23 cellular contexts compared by ENCODE assay signal in genomic region chr5:35324679-35325078, GRCh38.
DNase-seq lines count a peak whose midpoint lies in the region; ATAC-seq, FAIRE-seq and TF ChIP-seq lines count a peak whose summit lies in the region.
"Had no signal": no experiment of that assay in that cellular context is flagged by ENCODE, and none has a peak within 500 bp of the region (broad histone marks: within the 10 kb centered on the region; RNA-seq: fewer than 3 reads in every experiment).

No MANE protein-coding gene starts in this region.

- H4K91ac ChIP-seq in mesenchymal stem cell (ENCODE audit: low read length) = peak overlapping the region; percentile 47

- H3K4me2 ChIP-seq in mesenchymal stem cell (ENCODE audit: low read length, poor library complexity, severe bottlenecking) (no peak overlapping the region), PC-9 (no peak overlapping the region)
- H3K4me2 ChIP-seq: A549, GM23338 had no signal

- H2BK15ac ChIP-seq in mesenchymal stem cell (ENCODE audit: low read depth, poor library complexity, severe bottlenecking) = no peak overlapping the region

- peak; percentile 89 for FAIRE-seq in urothelium cell line (lab: Jason Lieb, UNC)
- FAIRE-seq: A549, GM12892, GM19239, H54 had no signal

- H3K4me3 ChIP-seq in HEK293 (ENCODE audit: low read depth, low read length) (no peak overlapping the region), RWPE2 (ENCODE audit: severe bottlenecking) (no peak overlapping the region), mesenchymal stem cell (ENCODE audit: insufficient read depth in 1 of 2, low read depth in 1 of 2, low read length in 2 of 2) (no peak overlapping the region), transverse colon (no peak overlapping the region), PC-9 (no peak overlapping the region)
- H3K4me3 ChIP-seq: A549, GM23338, HAP-1 had no signal

- no peak overlapping the region for H2AK5ac ChIP-seq in mesenchymal stem cell (ENCODE audit: low read length, severe bottlenecking)

- no peak overlapping the region for H3K4ac ChIP-seq in mesenchymal stem cell (ENCODE audit: low read depth in 1 of 2, low read length in 2 of 2)

- H4K20me1 ChIP-seq in PC-9 (ENCODE audit: insufficient read depth) = no peaks in the 10 kb centered on the region

- no peak overlapping the region for H3K18ac ChIP-seq in mesenchymal stem cell (ENCODE audit: low read depth in 1 of 2, low read length in 2 of 2)

- no peak overlapping the region for H2BK120ac ChIP-seq in mesenchymal stem cell (ENCODE audit: low read depth, low read length)

- H3K9me3 ChIP-seq in HEK293 (ENCODE audit: control insufficient read depth, insufficient read depth, low read depth, low read length) (no peaks in the 10 kb centered on the region), RWPE2 (ENCODE audit: severe bottlenecking) (no peaks in the 10 kb centered on the region), mesenchymal stem cell (ENCODE audit: control insufficient read depth, low read length) (no peaks in the 10 kb centered on the region), transverse colon (no peaks in the 10 kb centered on the region), PC-9 (ENCODE audit: insufficient read depth, low read depth) (no peaks in the 10 kb centered on the region)
- H3K9me3 ChIP-seq: A549 had no signal

- CTCF ChIA-PET in HEK293 (lab: Yijun Ruan, JAX) = interaction anchor here (0.6 kb wide), 1 partner anchor 327 kb away, joined by 3 read pairs; no protein-coding TSS in a partner anchor
- CTCF ChIA-PET in PC-9 (lab: Charles Lee) = no interaction called here

- TF ChIP-seq EP300 in transverse colon (IDR thresholded peaks at IDR 0.05; ENCODE audit: low read depth) = no peak

- H3K9me2 ChIP-seq in PC-9 (ENCODE audit: insufficient read depth) = no peaks in the 10 kb centered on the region

- no peak for TF ChIP-seq POLR2A in transverse colon (IDR thresholded peaks at IDR 0.05)

- no peaks in the 10 kb centered on the region for H3F3A ChIP-seq in PC-9 (ENCODE audit: insufficient read depth, low read depth)

- H3K79me2 ChIP-seq in PC-9 (ENCODE audit: low read depth) = no peaks in the 10 kb centered on the region

- H3K27ac ChIP-seq in HEK293 (ENCODE audit: extremely low read depth, low read depth, low read length) = no peak overlapping the region
- H3K27ac ChIP-seq in RWPE2 (ENCODE audit: poor library complexity, severe bottlenecking) = no peak overlapping the region
- no peak overlapping the region for H3K27ac ChIP-seq in mesenchymal stem cell (ENCODE audit: low read length, poor library complexity, severe bottlenecking)
- H3K27ac ChIP-seq in transverse colon = no peak overlapping the region
- no peak overlapping the region for H3K27ac ChIP-seq in PC-9
- H3K27ac ChIP-seq: A549 had no signal

- no peaks in the 10 kb centered on the region for H3K79me1 ChIP-seq in mesenchymal stem cell (replicated peaks; ENCODE audit: low read length, poor library complexity, severe bottlenecking)

- WGBS in mesenchymal stem cell = 67% methylated on average over 6 of the region's 6 CpGs
- WGBS in transverse colon (ENCODE audit: low coverage in 1 of 2), 2 donors = 77% methylated on average over 6 of the region's 6 CpGs; no CpG with 5 or more reads in 1 of the 2 donors

- POLR2A ChIA-PET in HEK293 (lab: Yijun Ruan, JAX) (no interaction called here), PC-9 (lab: Charles Lee; ENCODE audit: unreplicated experiment) (no interaction called here)

- no peak overlapping the region for H4K8ac ChIP-seq in mesenchymal stem cell (ENCODE audit: low read length)

- BruUV-seq in PC-9 (replicated peaks; lab: Mats Ljungman, UMichigan) = no TSS peak

- H2AFZ ChIP-seq in mesenchymal stem cell (ENCODE audit: low read depth, low read length) = no peak overlapping the region
- no peak overlapping the region for H2AFZ ChIP-seq in PC-9
- H2AFZ ChIP-seq: GM23338 had no signal

- no peak overlapping the region for H2BK5ac ChIP-seq in mesenchymal stem cell (ENCODE audit: low read depth, low read length, poor library complexity, severe bottlenecking)

- H3K27me3 ChIP-seq in RWPE2 (ENCODE audit: insufficient read depth, poor library complexity, severe bottlenecking) (no peaks in the 10 kb centered on the region), mesenchymal stem cell (ENCODE audit: control insufficient read depth in 1 of 2, insufficient read depth in 1 of 2, low read length in 2 of 2) (peaks cover 0 to 10% of the 10 kb centered on the region in 2 experiments), transverse colon (no peaks in the 10 kb centered on the region), PC-9 (ENCODE audit: insufficient read depth, low read depth) (peaks cover 17% of the 10 kb centered on the region; the same call in 1 of the 2 replicates)

- DNase-seq in RWPE2 (ENCODE audit: low spot score) (peak; percentile 49), mesenchymal stem cell (no peak), urothelium cell line (ENCODE audit: low spot score) (no peak), transverse colon (no peak), PC-9 (no peak), SHP77 treated with DMSO at 0.1 percent for 48 hours (lab: John Stamatoyannopoulos, UW) (no peak)
- DNase-seq: 8988T; ACHN; AML-193; C1 segment of cervical spinal cord; Calu3; CD4-positive, alpha-beta memory T cell; COR-L47; DMS53; DMS79 treated with DMSO at 0.1 percent for 48 hours; GF-D8 had no signal

- intact Hi-C loops in transverse colon (cut with DNase I; ENCODE audit: low total_unique reads) (no loop called here), PC-9 (cut with micrococcal nuclease; ENCODE audit: unreplicated experiment) (no loop called here)

- ATAC-seq in RWPE2 (ENCODE audit: low read depth) = no peak
- ATAC-seq: A549, GM23338 had no signal

- H3K4me1 ChIP-seq in HEK293 (ENCODE audit: control insufficient read depth, insufficient read depth, low read length) = peaks cover 8% of the 10 kb centered on the region
- H3K4me1 ChIP-seq in RWPE2 (ENCODE audit: insufficient read depth, poor library complexity, severe bottlenecking) = peaks cover 3% of the 10 kb centered on the region
- H3K4me1 ChIP-seq in mesenchymal stem cell (ENCODE audit: control insufficient read depth, insufficient read depth, low read depth, low read length) = no peaks in the 10 kb centered on the region
- H3K4me1 ChIP-seq in transverse colon = no peaks in the 10 kb centered on the region
- no peaks in the 10 kb centered on the region for H3K4me1 ChIP-seq in PC-9 (replicated peaks; ENCODE audit: insufficient read depth)
- H3K4me1 ChIP-seq: A549 had no signal

- no peak overlapping the region for H3K23ac ChIP-seq in mesenchymal stem cell (ENCODE audit: low read length in 2 of 2)

- peak overlapping the region in 1 of 2 experiments; percentile 11 for H3K14ac ChIP-seq in mesenchymal stem cell (ENCODE audit: low read length in 2 of 2)

- no peaks in the 10 kb centered on the region for H3K36me3 ChIP-seq in HEK293 (ENCODE audit: control insufficient read depth in 2 of 2, insufficient read depth in 1 of 2, low read length in 2 of 2)
- no peaks in the 10 kb centered on the region for H3K36me3 ChIP-seq in RWPE2 (ENCODE audit: low read depth)
- no peaks in the 10 kb centered on the region for H3K36me3 ChIP-seq in mesenchymal stem cell (ENCODE audit: control insufficient read depth in 1 of 2, insufficient read depth in 2 of 2, low read depth in 1 of 2, low read length in 2 of 2)
- no peaks in the 10 kb centered on the region for H3K36me3 ChIP-seq in transverse colon
- no peaks in the 10 kb centered on the region for H3K36me3 ChIP-seq in PC-9 (ENCODE audit: low read depth)
- H3K36me3 ChIP-seq: HAP-1 had no signal

- in situ Hi-C loops in transverse colon (cut with MboI; ENCODE audit: low pct_ligation_motif_present in 1 of 4, low pct_unique_long_range_greater_than_20kb in 1 of 4, low sequenced_read_pairs in 3 of 4) = no loop called here

- H2BK12ac ChIP-seq in mesenchymal stem cell (ENCODE audit: low read length in 2 of 2) = no peak overlapping the region

- TF ChIP-seq CTCF in HEK293 (tag by site-specific recombination; IDR thresholded peaks at IDR 0.05) (no peak), RWPE2 (IDR thresholded peaks at IDR 0.05; ENCODE audit: poor library complexity, severe bottlenecking) (no peak), transverse colon (IDR thresholded peaks at IDR 0.05) (no peak), PC-9 (conservative IDR thresholded peaks at IDR 0.05) (no peak)

- H3K9ac ChIP-seq in mesenchymal stem cell (ENCODE audit: low read length) = no peak overlapping the region

TF ChIP-seq in HEK293, 187 proteins besides CTCF, POLR2A, EP300 and RAD21:
- TF ChIP-seq PBX3 (CRISPR knock-in tag; IDR thresholded peaks at IDR 0.05) (0 out of 2 replicates have a peak, but pooled peaks have one; percentile 38), ZNF266 (tag by site-specific recombination; IDR thresholded peaks at IDR 0.05; ENCODE audit: low read depth) (no peak)
